ENCODE assay signal across 26 cellular contexts in genomic region chr2:10879624-10880585, GRCh38. TPM values are rescaled to one million over a fixed set of nuclear protein-coding genes. Genes with fewer than 3 reads are reported as not detected.
A peak's percentile ranks its signal among the peaks of the same experiment; 100 is the strongest.
DNase-seq lines count a peak whose midpoint lies in the region; ATAC-seq, FAIRE-seq and TF ChIP-seq lines count a peak whose summit lies in the region.
"Had no signal": no experiment of that assay in that cellular context is flagged by ENCODE, and none has a peak within 500 bp of the region (broad histone marks: within the 10 kb centered on the region; RNA-seq: fewer than 3 reads in every experiment).

No MANE protein-coding gene starts in this region.

- peak overlapping the region; percentile 9; the same call in 1 of the 2 replicates for H2AFZ ChIP-seq in K562 (ENCODE audit: low read depth, low read length)

- H3K4me2 ChIP-seq in K562 (ENCODE audit: insufficient read depth, low read length) (no peak overlapping the region), mesendoderm (ENCODE audit: low read length) (no peak overlapping the region)
- H3K4me2 ChIP-seq: SK-N-SH had no signal

- H3K27ac ChIP-seq in K562 (ENCODE audit: extremely low read depth, low read depth, low read length) (no peak overlapping the region), mesendoderm (ENCODE audit: low read depth, low read length) (no peak overlapping the region), tibial nerve (no peak overlapping the region), kidney (ENCODE audit: low read depth in 2 of 2, low read length in 2 of 2) (no peak overlapping the region)
- H3K27ac ChIP-seq: lower lobe of right lung, neutrophil, psoas muscle, vagina had no signal

- peaks cover 0 to 3% of the 10 kb centered on the region in 2 donors for H3K36me3 Mint-ChIP-seq in CD14-positive monocyte
- no peaks in the 10 kb centered on the region for H3K36me3 Mint-ChIP-seq in activated CD8-positive, alpha-beta T cell treated with anti-CD3 and anti-CD28 coated beads for 36 hours (ENCODE audit: low read depth)

- H3K4me1 Mint-ChIP-seq in CD14-positive monocyte = peaks cover 53% of the 10 kb centered on the region
- peaks cover 3% of the 10 kb centered on the region for H3K4me1 Mint-ChIP-seq in activated CD8-positive, alpha-beta T cell treated with anti-CD3 and anti-CD28 coated beads for 36 hours (ENCODE audit: low read depth)

- 17% methylated on average over 20 of the region's 22 CpGs for WGBS in K562 (ENCODE audit: insufficient coverage, low coverage, missing lambda C conversion rate)
- no CpG with 5 or more reads among the region's 22 CpGs for WGBS in mesendoderm (ENCODE audit: extremely low coverage, insufficient coverage, low lambda C conversion rate)
- 75 to 81% methylated on average over 19 to 21 of the region's 22 CpGs for WGBS in tibial nerve, 2 donors

- CTCF ChIA-PET in K562 (lab: Yijun Ruan, JAX; ENCODE audit: low intra/inter-chr PET ratio) = no interaction called here
- CTCF ChIA-PET in activated CD8-positive, alpha-beta T cell treated with anti-CD3 and anti-CD28 coated beads for 36 hours (lab: Charles Lee) = interaction anchor here (1.0 to 1.5 kb wide), 2 partner anchors 10 to 48 kb away, joined by 3 to 5 read pairs; no protein-coding TSS in a partner anchor

- peak overlapping the region; percentile 22 for H3K4ac ChIP-seq in mesendoderm (ENCODE audit: low read depth, low read length)

- no peak overlapping the region for H2BK5ac ChIP-seq in mesendoderm (ENCODE audit: low read length)

- no peak overlapping the region for H3K56ac ChIP-seq in mesendoderm (ENCODE audit: low read length)

- intact Hi-C loops in CD14-positive monocyte (cut with micrococcal nuclease) (no loop called here), K562 (cut with micrococcal nuclease) (no loop called here), kidney (cut with DNase I) (no loop called here)
- intact Hi-C loops in activated CD8-positive, alpha-beta T cell treated with anti-CD3 and anti-CD28 coated beads for 36 hours (cut with micrococcal nuclease) = no loop called here

- no peak overlapping the region for H3K18ac ChIP-seq in mesendoderm (ENCODE audit: low read length)

- no peaks in the 10 kb centered on the region for H3K9me3 ChIP-seq in K562 (replicated peaks; ENCODE audit: control insufficient read depth, insufficient read depth, low read depth, low read length)
- H3K9me3 ChIP-seq in tibial nerve = no peaks in the 10 kb centered on the region
- no peaks in the 10 kb centered on the region for H3K9me3 ChIP-seq in kidney (ENCODE audit: control insufficient read depth in 1 of 2, low read length in 2 of 2)
- H3K9me3 ChIP-seq: lower lobe of right lung, neutrophil, psoas muscle, SK-N-SH, vagina had no signal

- peaks cover 0 to 4% of the 10 kb centered on the region in 2 experiments; a peak in 3 of 5 replicates for H3K4me1 ChIP-seq in K562 (replicated peaks in 1 of 2; ENCODE audit: control insufficient read depth in 2 of 2, insufficient read depth in 2 of 2, low read length in 2 of 2)
- H3K4me1 ChIP-seq in mesendoderm (ENCODE audit: control insufficient read depth, low read depth, low read length) = peaks cover 9% of the 10 kb centered on the region
- peaks cover 0 to 16% (median 13%) of the 10 kb centered on the region in 4 donors for H3K4me1 ChIP-seq in tibial nerve
- peaks cover 4 to 13% of the 10 kb centered on the region in 2 donors for H3K4me1 ChIP-seq in kidney (ENCODE audit: control insufficient read depth in 1 of 2, insufficient read depth in 1 of 2, low read depth in 1 of 2, low read length in 2 of 2)
- H3K4me1 ChIP-seq: lower lobe of right lung, vagina had no signal

- H2AK5ac ChIP-seq in mesendoderm (ENCODE audit: low read length) = no peak overlapping the region

- TF ChIP-seq CTCF in CD14-positive monocyte (IDR thresholded peaks at IDR 0.05) (no peak), K562 (IDR thresholded peaks at IDR 0.05 in 2 of 3, conservative IDR thresholded peaks at IDR 0.05 in 1 of 3; ENCODE audit: insufficient read depth in 2 of 3, low read depth in 1 of 3, low read length in 3 of 3) (no peak), tibial nerve (IDR thresholded peaks at IDR 0.05) (no peak), kidney (IDR thresholded peaks at IDR 0.05; ENCODE audit: borderline replicate concordance, extremely low read depth, insufficient read depth) (no peak)
- TF ChIP-seq CTCF in activated CD8-positive, alpha-beta T cell treated with anti-CD3 and anti-CD28 coated beads for 36 hours (IDR thresholded peaks at IDR 0.05) = no peak

- H3K27me3 ChIP-seq in H7 (ENCODE audit: control insufficient read depth, insufficient read depth, low read length) (no peaks in the 10 kb centered on the region), K562 (ENCODE audit: control insufficient read depth in 2 of 2, insufficient read depth in 2 of 2, low read length in 2 of 2) (peaks cover 24 to 54% of the 10 kb centered on the region in 2 experiments), mesendoderm (ENCODE audit: insufficient read depth, low read length, poor library complexity) (no peaks in the 10 kb centered on the region), tibial nerve (no peaks in the 10 kb centered on the region)
- H3K27me3 ChIP-seq: vagina had no signal

- no peak overlapping the region for H4K5ac ChIP-seq in mesendoderm (ENCODE audit: low read length)

- H3K36me3 ChIP-seq in H7 (replicated peaks; ENCODE audit: control insufficient read depth, insufficient read depth, low read length) (no peaks in the 10 kb centered on the region), K562 (ENCODE audit: control insufficient read depth, insufficient read depth, low read length) (no peaks in the 10 kb centered on the region), mesendoderm (ENCODE audit: control insufficient read depth, insufficient read depth, low read length) (no peaks in the 10 kb centered on the region), tibial nerve (no peaks in the 10 kb centered on the region), kidney (ENCODE audit: control insufficient read depth in 1 of 2, insufficient read depth in 2 of 2, low read length in 2 of 2) (no peaks in the 10 kb centered on the region)
- H3K36me3 ChIP-seq: lower lobe of right lung, neutrophil, vagina had no signal

- H3K9ac ChIP-seq in K562 (ENCODE audit: insufficient read depth in 1 of 2, low read depth in 2 of 2, low read length in 2 of 2) (no peak overlapping the region), mesendoderm (ENCODE audit: low read length) (no peak overlapping the region), kidney (ENCODE audit: low read length in 2 of 2) (no peak overlapping the region)
- H3K9ac ChIP-seq: SK-N-SH had no signal

- H3K79me1 ChIP-seq in mesendoderm (ENCODE audit: low read length) = no peaks in the 10 kb centered on the region

- no peak overlapping the region for H4K8ac ChIP-seq in mesendoderm (ENCODE audit: low read depth, low read length)

- in situ Hi-C loops in K562 (cut with MboI) = no loop called here

- H3K27ac Mint-ChIP-seq in CD14-positive monocyte = peak overlapping the region in 3 of 7 donors; percentile 94 to 99 (median 99)
- no peak overlapping the region for H3K27ac Mint-ChIP-seq in activated CD8-positive, alpha-beta T cell treated with anti-CD3 and anti-CD28 coated beads for 36 hours
- H3K27ac Mint-ChIP-seq: activated T-helper 1 cell treated with anti-CD3 and anti-CD28 coated beads, Interleukin-12 subunit alpha, Interleukin-12 subunit beta, Interleukin-2, Interleukin-4 antibody, amounts not matched to agents 30 ng/mL and 10 ng/mL and 1 ng/mL, durations not matched to agents 14 hours and 24 hours and 36 hours had no signal

- H3K27me3 Mint-ChIP-seq in CD14-positive monocyte (ENCODE audit: low read depth in 3 of 3) = peaks cover 0 to 14% (median 11%) of the 10 kb centered on the region in 3 donors
- H3K27me3 Mint-ChIP-seq in activated CD8-positive, alpha-beta T cell treated with anti-CD3 and anti-CD28 coated beads for 36 hours = peaks cover 9% of the 10 kb centered on the region

- peak; percentile 32 for FAIRE-seq in K562 (lab: Jason Lieb, UNC)
- no peak for FAIRE-seq in kidney (lab: Jason Lieb, UNC)
- FAIRE-seq: GM19239 had no signal

- no TSS peak for BruUV-seq in K562 (replicated peaks; lab: Mats Ljungman, UMichigan)

- H3K4me3 Mint-ChIP-seq in CD14-positive monocyte = peak overlapping the region; percentile 79 to 89
- no peak overlapping the region for H3K4me3 Mint-ChIP-seq in activated CD8-positive, alpha-beta T cell treated with anti-CD3 and anti-CD28 coated beads for 36 hours
- H3K4me3 Mint-ChIP-seq: activated T-helper 1 cell treated with anti-CD3 and anti-CD28 coated beads, Interleukin-12 subunit alpha, Interleukin-12 subunit beta, Interleukin-2, Interleukin-4 antibody, amounts not matched to agents 30 ng/mL and 10 ng/mL and 1 ng/mL, durations not matched to agents 14 hours and 24 hours and 36 hours had no signal

- peaks cover 0 to 2% (median 0%) of the 10 kb centered on the region in 7 donors for H3K9me3 Mint-ChIP-seq in CD14-positive monocyte
- no peaks in the 10 kb centered on the region for H3K9me3 Mint-ChIP-seq in activated CD8-positive, alpha-beta T cell treated with anti-CD3 and anti-CD28 coated beads for 36 hours
- H3K9me3 Mint-ChIP-seq: activated T-helper 1 cell treated with anti-CD3 and anti-CD28 coated beads, Interleukin-12 subunit alpha, Interleukin-12 subunit beta, Interleukin-2, Interleukin-4 antibody, amounts not matched to agents 30 ng/mL and 10 ng/mL and 1 ng/mL, durations not matched to agents 14 hours and 24 hours and 36 hours had no signal

- H2BK120ac ChIP-seq in mesendoderm (ENCODE audit: low read depth, low read length) = no peak overlapping the region

- H3K4me3 ChIP-seq in H7 (ENCODE audit: insufficient read depth, low read depth, low read length) (no peak overlapping the region), K562 (no peak overlapping the region), mesendoderm (ENCODE audit: low read length) (no peak overlapping the region), tibial nerve (no peak overlapping the region), kidney (ENCODE audit: low read length in 2 of 2) (no peak overlapping the region)
- H3K4me3 ChIP-seq: lower lobe of right lung, psoas muscle, skin epidermis, vagina had no signal

- no peak overlapping the region for H2BK15ac ChIP-seq in mesendoderm (replicated peaks; ENCODE audit: low read depth)

- no peak for DNase-seq in CD14-positive monocyte (ENCODE audit: low spot score)
- peak; percentile 65 for DNase-seq in H7
- peak in 2 of 4 experiments; percentile 14 to 27 for DNase-seq in K562 (ENCODE audit: extremely low read depth in 1 of 4, low spot score in 3 of 4)
- peak; percentile 61 for DNase-seq in mesendoderm
- DNase-seq in activated CD8-positive, alpha-beta T cell treated with anti-CD3 and anti-CD28 coated beads for 36 hours = no peak
- DNase-seq in tibial nerve (ENCODE audit: low spot score in 2 of 2) = no peak
- DNase-seq in kidney = no peak
- DNase-seq: activated CD4-positive, alpha-beta T cell treated with anti-CD3 and anti-CD28 coated beads for 4 hours; activated naive CD4-positive, alpha-beta T cell treated with anti-CD3 and anti-CD28 coated beads, Interleukin-2, amount 50 U/mL, for 16 hours; C1 segment of cervical spinal cord; EL; Kasumi-1; NCI-H1092; NCI-H1930; NCI-H2227 treated with DMSO at 0.1 percent for 48 hours; NCI-H774; psoas muscle; SK-N-SH had no signal

- POLR2A ChIA-PET in K562 (lab: Yijun Ruan, JAX) = interaction anchor here (0.7 to 1.0 kb wide), 2 partner anchors 10 to 817 kb away, joined by 3 to 4 read pairs; no protein-coding TSS in a partner anchor
- POLR2A ChIA-PET in activated CD8-positive, alpha-beta T cell treated with anti-CD3 and anti-CD28 coated beads for 36 hours (lab: Charles Lee) = no interaction called here

- H3K79me2 ChIP-seq in K562 (ENCODE audit: control insufficient read depth, insufficient read depth, low read length) (no peaks in the 10 kb centered on the region), mesendoderm (ENCODE audit: control insufficient read depth, insufficient read depth, low read length) (no peaks in the 10 kb centered on the region)

- ATAC-seq in K562 = peak; percentile 68
- no peak for ATAC-seq in GM21528 (IDR thresholded peaks at IDR 0.05; ENCODE audit: low FRiP score, unreplicated experiment)
- no peak for ATAC-seq in activated CD8-positive, alpha-beta T cell treated with anti-CD3 and anti-CD28 coated beads for 36 hours
- ATAC-seq: psoas muscle had no signal

- no peak for TF ChIP-seq RAD21 in K562 (CRISPR knock-in tag; conservative IDR thresholded peaks at IDR 0.05 in 1 of 2, IDR thresholded peaks at IDR 0.05 in 1 of 2)

- no peak overlapping the region for H3K23ac ChIP-seq in mesendoderm (ENCODE audit: low read length)

- H3K9me1 ChIP-seq in K562 (ENCODE audit: control insufficient read depth, insufficient read depth, low read length) = no peaks in the 10 kb centered on the region

- no peaks in the 10 kb centered on the region for H4K20me1 ChIP-seq in K562 (replicated peaks; ENCODE audit: control insufficient read depth, insufficient read depth, low read length)

- no peak for TF ChIP-seq EP300 in K562 (IDR thresholded peaks at IDR 0.05; ENCODE audit: low read length)
- no peak for TF ChIP-seq EP300 in tibial nerve (IDR thresholded peaks at IDR 0.05)

- TF ChIP-seq POLR2A in K562 (conservative IDR thresholded peaks at IDR 0.05) (no peak), tibial nerve (IDR thresholded peaks at IDR 0.05) (no peak)

RNA-seq across cellular contexts. Expression of gene KCNF1, which starts 31.8 kb away (rescaled TPM):
- polyA plus RNA-seq in CD14-positive monocyte (not detected), K562 (2011; rRNA removed) (not detected in 2 replicates), K562 (2014; fragmentation: Illumina TruSeq; extraction: Trizol) (not detected in 2 replicates), K562 (2014; fragmentation: Nextera tagmentation; extraction: Ambion mirVana) (not detected), K562 (2014; rRNA removed) (not detected in 2 replicates), kidney (ENCODE audit: insufficient read depth, low read depth, low replicate concordance) (0.67 TPM)
- 3.0 and 5.4 TPM in 2 replicates for total RNA-seq in H7 (2014; rRNA removed; shearing (Covaris generic))
- not detected in 2 replicates for total RNA-seq in K562 (2011; cell fraction: chromatin; rRNA removed; ENCODE audit: low replicate concordance)
- not detected in 2 replicates for total RNA-seq in K562 (2011; cell fraction: nucleolus; rRNA removed)
- not detected in 2 replicates for total RNA-seq in K562 (2011; cell fraction: nucleoplasm; rRNA removed)
- total RNA-seq in K562 (2014; rRNA removed) (not detected in 2 replicates), K562 (2014; rRNA removed; fragmentation: Illumina TruSeq; extraction: Trizol) (not detected in 2 replicates), K562 (2015; rRNA removed; fragmentation: Illumina TruSeq; extraction: Trizol) (not detected in 2 replicates), K562 (2021) (not detected in 2 replicates), tibial nerve (under 1 TPM in 2 of 4 donors, not detected in 2; 0.22 to 0.42 TPM), kidney (0.63 TPM)
- polyA plus RNA-seq in K562 (2011; cell fraction: cytosol; rRNA removed) = not detected in 2 replicates
- polyA plus RNA-seq in K562 (2011; cell fraction: nucleus; rRNA removed) = not detected in 2 replicates
- not detected in 2 replicates for polyA plus RNA-seq in K562 (2012)
- not detected in 2 replicates for polyA minus RNA-seq in K562 (2011; rRNA and poly(A)+ RNA removed)
- not detected in 2 replicates for polyA minus RNA-seq in K562 (2011; cell fraction: cytosol; rRNA and poly(A)+ RNA removed)
- not detected in 2 replicates for polyA minus RNA-seq in K562 (2011; cell fraction: nucleus; rRNA and poly(A)+ RNA removed)
- polyA plus RNA-seq in mesendoderm (2013, experiment 1 of 2) = 0.41 TPM
- polyA plus RNA-seq in mesendoderm (2013, experiment 2 of 2) = 0.38 TPM
- total RNA-seq in activated CD8-positive, alpha-beta T cell treated with anti-CD3 and anti-CD28 coated beads for 36 hours = not detected
- total RNA-seq: activated T-helper 1 cell treated with anti-CD3 and anti-CD28 coated beads, Interleukin-12 subunit alpha, Interleukin-12 subunit beta, Interleukin-2, Interleukin-4 antibody, amounts not matched to agents 30 ng/mL and 10 ng/mL and 1 ng/mL, durations not matched to agents 14 hours and 24 hours and 36 hours; aorta; lower lobe of right lung; psoas muscle; vagina had no signal
- polyA plus RNA-seq: aorta had no signal

Comparison
In these comparisons a context has a peak if more than half of its experiments do, and no peak if none do; other contexts are left out.
1. DNase-seq: peak in H7 (single experiment) and mesendoderm (single experiment); none in CD14-positive monocyte (single experiment), activated CD8-positive, alpha-beta T cell treated with anti-CD3 and anti-CD28 coated beads for 36 hours (single experiment), tibial nerve (0 of 2) and kidney (single experiment).